ENCODE assay signal across 1 cellular context in genomic region chr17:62854026-62854425, GRCh38.
TF ChIP-seq lines count a peak whose summit lies in the region.

No MANE protein-coding gene starts in this region.

TF ChIP-seq in GM23338, 12 proteins besides CTCF, POLR2A, EP300 and RAD21 (continued from another document):
- TF ChIP-seq ZNF462 (CRISPR knock-in tag; IDR thresholded peaks at IDR 0.05), result no peak
- TF ChIP-seq POLR2AphosphoS5 (IDR thresholded peaks at IDR 0.05; ENCODE audit: low read depth), result no peak
- TF ChIP-seq EZH2 (IDR thresholded peaks at IDR 0.05; ENCODE audit: low read depth, unreplicated experiment), result no peak
- TF ChIP-seq JUNB (IDR thresholded peaks at IDR 0.05; ENCODE audit: unreplicated experiment), result no peak
- TF ChIP-seq ZNF331 (CRISPR knock-in tag; IDR thresholded peaks at IDR 0.05; ENCODE audit: low read depth), result no peak
- no peak for TF ChIP-seq ETS1 (IDR thresholded peaks at IDR 0.05)
- no peak for TF ChIP-seq CREB1 (CRISPR knock-in tag; IDR thresholded peaks at IDR 0.05; ENCODE audit: low read depth)
